In the genomic region with DNA sequence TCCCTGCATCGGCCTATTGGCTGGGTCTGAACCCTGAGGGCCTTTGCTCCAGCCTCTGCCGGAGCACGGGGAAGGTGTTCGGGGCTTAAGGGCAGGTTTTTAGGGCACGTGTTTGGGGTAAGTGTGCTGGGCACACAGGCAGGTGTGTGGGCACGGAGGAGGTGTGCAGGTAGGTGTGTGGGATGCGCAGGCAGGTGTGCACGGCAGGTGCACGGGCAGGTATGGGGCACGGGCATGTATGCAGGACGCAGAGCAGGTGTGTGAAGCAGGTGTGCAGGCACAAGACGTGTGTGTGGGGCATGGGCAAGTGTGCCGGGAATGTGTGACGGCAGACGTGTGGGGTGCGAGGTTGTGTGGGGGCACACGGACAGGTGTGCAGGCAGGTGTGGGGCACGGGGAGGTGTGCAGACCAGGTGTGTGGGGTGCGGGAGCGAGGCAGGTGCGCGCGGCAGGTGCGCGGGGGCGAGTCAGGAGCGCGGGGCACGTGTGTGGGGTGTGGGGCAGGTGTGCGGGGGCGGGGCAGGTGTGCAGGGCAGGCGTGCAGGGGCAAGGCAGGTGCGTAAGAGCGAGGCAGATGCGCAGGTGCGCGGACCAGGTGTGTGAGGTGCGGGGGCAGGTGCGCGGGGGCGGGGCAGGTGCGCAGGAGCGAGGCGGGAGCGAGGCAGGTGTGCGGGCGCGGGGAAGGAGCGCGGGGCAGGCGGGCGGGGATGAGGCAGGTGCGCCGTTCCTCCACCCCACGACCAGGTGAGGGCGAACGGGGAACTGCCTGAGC, we compare ENCODE assay signal across 8 cellular contexts. TPM values are rescaled to one million over a fixed set of nuclear protein-coding genes. Genes with fewer than 3 reads are reported as not detected.
DNase-seq lines count a peak whose midpoint lies in the region; ATAC-seq and TF ChIP-seq lines count a peak whose summit lies in the region.

No MANE protein-coding gene starts in this region.

- H3K27me3 Mint-ChIP-seq in activated CD8-positive, alpha-beta memory T cell treated with anti-CD3 and anti-CD28 coated beads, Interleukin-2, amount 10 ng/mL, durations not matched to agents 7 days and 5 days: no peaks in the 10 kb centered on the region
- H3K27me3 Mint-ChIP-seq in activated CD4-positive, alpha-beta memory T cell treated with anti-CD3 and anti-CD28 coated beads for 36 hours: no peaks in the 10 kb centered on the region

- intact Hi-C loops in activated CD4-positive, alpha-beta memory T cell treated with anti-CD3 and anti-CD28 coated beads for 36 hours (cut with micrococcal nuclease): loop anchor here (10.0 kb wide), 1 partner anchor 166 kb away; no protein-coding TSS in a partner anchor
- intact Hi-C loops in spleen (cut with DNase I; ENCODE audit: low total_unique reads): no loop called here

- H3K27me3 ChIP-seq in iPS DF 6.9 (ENCODE audit: control insufficient read depth, insufficient read depth, low read length) (no peaks in the 10 kb centered on the region), spleen (replicated peaks in 1 of 7) (no peaks in the 10 kb centered on the region)

- ATAC-seq in activated CD8-positive, alpha-beta memory T cell treated with anti-CD3 and anti-CD28 coated beads, Interleukin-2, amount 10 ng/mL, durations not matched to agents 7 days and 5 days: no peak
- ATAC-seq in GM18861 (IDR thresholded peaks at IDR 0.05; ENCODE audit: unreplicated experiment) (no peak), GM21786 (IDR thresholded peaks at IDR 0.05; ENCODE audit: unreplicated experiment) (no peak), HG02763 (IDR thresholded peaks at IDR 0.05; ENCODE audit: unreplicated experiment) (no peak)

- POLR2A ChIA-PET in activated CD4-positive, alpha-beta memory T cell treated with anti-CD3 and anti-CD28 coated beads for 36 hours (lab: Charles Lee): interaction anchor here (0.9 kb wide), 2 partner anchors 28 to 150 kb away, joined by 3 read pairs; partner anchors contain the start of gene METRNL

- no peak for TF ChIP-seq POLR2A in spleen (IDR thresholded peaks at IDR 0.05)

- peak; percentile 46 for DNase-seq in activated CD8-positive, alpha-beta memory T cell treated with anti-CD3 and anti-CD28 coated beads, Interleukin-2, amount 10 ng/mL, durations not matched to agents 7 days and 5 days
- no peak for DNase-seq in activated CD8-positive, alpha-beta memory T cell treated with anti-CD3 and anti-CD28 coated beads for 24 hours
- no peak for DNase-seq in activated CD4-positive, alpha-beta memory T cell treated with anti-CD3 and anti-CD28 coated beads for 36 hours
- no peak for DNase-seq in iPS DF 6.9 (ENCODE audit: low read depth, low spot score)
- DNase-seq in spleen: no peak

- H3K4me3 Mint-ChIP-seq in activated CD8-positive, alpha-beta memory T cell treated with anti-CD3 and anti-CD28 coated beads, Interleukin-2, amount 10 ng/mL, durations not matched to agents 7 days and 5 days: peak overlapping the region; percentile 80
- H3K4me3 Mint-ChIP-seq in activated CD4-positive, alpha-beta memory T cell treated with anti-CD3 and anti-CD28 coated beads for 36 hours: peak overlapping the region; percentile 86

- peaks cover 14% of the 10 kb centered on the region for H3K36me3 Mint-ChIP-seq in activated CD8-positive, alpha-beta memory T cell treated with anti-CD3 and anti-CD28 coated beads, Interleukin-2, amount 10 ng/mL, durations not matched to agents 7 days and 5 days
- peaks cover 17% of the 10 kb centered on the region for H3K36me3 Mint-ChIP-seq in activated CD4-positive, alpha-beta memory T cell treated with anti-CD3 and anti-CD28 coated beads for 36 hours

- H3K9me3 Mint-ChIP-seq in activated CD8-positive, alpha-beta memory T cell treated with anti-CD3 and anti-CD28 coated beads, Interleukin-2, amount 10 ng/mL, durations not matched to agents 7 days and 5 days (ENCODE audit: low read depth): peaks cover 2% of the 10 kb centered on the region
- peaks cover 3% of the 10 kb centered on the region for H3K9me3 Mint-ChIP-seq in activated CD4-positive, alpha-beta memory T cell treated with anti-CD3 and anti-CD28 coated beads for 36 hours

- H3K36me3 ChIP-seq in iPS DF 6.9 (ENCODE audit: control insufficient read depth, insufficient read depth, low read length): no peaks in the 10 kb centered on the region; the same call in 1 of the 2 replicates
- H3K36me3 ChIP-seq in spleen: peaks cover 0 to 12% (median 0%) of the 10 kb centered on the region in 6 donors

- H3K4me3 ChIP-seq in iPS DF 6.9 (ENCODE audit: low read length) (peak overlapping the region; percentile 52), spleen (peak overlapping the region; percentile 47 to 93 (median 71))

- CTCF ChIA-PET in activated CD8-positive, alpha-beta memory T cell treated with anti-CD3 and anti-CD28 coated beads, Interleukin-2, amount 10 ng/mL, durations not matched to agents 7 days and 5 days (lab: Charles Lee): interaction anchor here (0.9 to 1.0 kb wide), 2 partner anchors 151 to 191 kb away, joined by 3 read pairs; no protein-coding TSS in a partner anchor
- CTCF ChIA-PET in activated CD4-positive, alpha-beta memory T cell treated with anti-CD3 and anti-CD28 coated beads for 36 hours (lab: Charles Lee): no interaction called here

- H3K9me3 ChIP-seq in iPS DF 6.9 (ENCODE audit: control insufficient read depth, insufficient read depth, low read length): no peaks in the 10 kb centered on the region
- peaks cover 0 to 5% (median 0%) of the 10 kb centered on the region in 8 donors for H3K9me3 ChIP-seq in spleen

- peak overlapping the region; percentile 81 for H3K27ac Mint-ChIP-seq in activated CD8-positive, alpha-beta memory T cell treated with anti-CD3 and anti-CD28 coated beads, Interleukin-2, amount 10 ng/mL, durations not matched to agents 7 days and 5 days
- H3K27ac Mint-ChIP-seq in activated CD4-positive, alpha-beta memory T cell treated with anti-CD3 and anti-CD28 coated beads for 36 hours: peak overlapping the region; percentile 88

- H3K27ac ChIP-seq in iPS DF 6.9 (ENCODE audit: low read length) (no peak overlapping the region), spleen (peak overlapping the region; percentile 85 to 97 (median 92))

- peaks cover 60% of the 10 kb centered on the region for H3K4me1 Mint-ChIP-seq in activated CD8-positive, alpha-beta memory T cell treated with anti-CD3 and anti-CD28 coated beads, Interleukin-2, amount 10 ng/mL, durations not matched to agents 7 days and 5 days
- peaks cover 45% of the 10 kb centered on the region for H3K4me1 Mint-ChIP-seq in activated CD4-positive, alpha-beta memory T cell treated with anti-CD3 and anti-CD28 coated beads for 36 hours (ENCODE audit: low read depth)

- H3K4me1 ChIP-seq in iPS DF 6.9 (ENCODE audit: control insufficient read depth, insufficient read depth, low read length): peaks cover 4% of the 10 kb centered on the region
- peaks cover 13 to 74% (median 47%) of the 10 kb centered on the region in 6 donors for H3K4me1 ChIP-seq in spleen

- peak in 3 of 11 experiments; percentile 14 to 27 (median 24) for TF ChIP-seq CTCF in spleen (IDR thresholded peaks at IDR 0.05 in 8 of 11, conservative IDR thresholded peaks at IDR 0.05 in 3 of 11)

- WGBS in iPS DF 6.9 (ENCODE audit: insufficient coverage, insufficient read length): no CpG with 5 or more reads among the region's 57 CpGs
- WGBS in spleen, 5 donors: 32 to 54% (median 37%) methylated on average over 31 to 57 of the region's 57 CpGs

RNA-seq across cellular contexts. Expression of gene METRNL, which starts 28.6 kb away (rescaled TPM):
- 10 to 100 TPM; 42.9 to 49.9 TPM for total RNA-seq in activated CD8-positive, alpha-beta memory T cell treated with anti-CD3 and anti-CD28 coated beads, Interleukin-2, amount 10 ng/mL, durations not matched to agents 7 days and 5 days
- total RNA-seq in activated CD4-positive, alpha-beta memory T cell treated with anti-CD3 and anti-CD28 coated beads for 36 hours: 10 to 100 TPM; 62.8 to 71.1 TPM
- total RNA-seq in spleen: 10 to 100 TPM; 14.7 to 51.2 (median 38.5) TPM
- 10 to 100 TPM; 15.3 to 26.5 (median 21.8) TPM for polyA plus RNA-seq in spleen
